ENCODE assay signal across 1 cellular context in genomic region chr6:39189915-39190544, GRCh38.
TF ChIP-seq lines count a peak whose summit lies in the region.

No MANE protein-coding gene starts in this region.

TF ChIP-seq in K562, 482 proteins besides CTCF, POLR2A, EP300 and RAD21 (continued from another document and continues in another):
- no peak for TF ChIP-seq ZNF277 (CRISPR knock-in tag; IDR thresholded peaks at IDR 0.05; ENCODE audit: borderline replicate concordance)
- TF ChIP-seq HMBOX1 (IDR thresholded peaks at IDR 0.05): no peak
- no peak for TF ChIP-seq RREB1 (CRISPR knock-in tag; IDR thresholded peaks at IDR 0.05)
- no peak for TF ChIP-seq ZNF395 (CRISPR knock-in tag; IDR thresholded peaks at IDR 0.05)
- TF ChIP-seq SMAD1 (IDR thresholded peaks at IDR 0.05; ENCODE audit: low read depth, low read length, partially characterized antibody): no peak
- TF ChIP-seq E2F3 (CRISPR knock-in tag; IDR thresholded peaks at IDR 0.05): no peak
- no peak for TF ChIP-seq ZNF24 (IDR thresholded peaks at IDR 0.05)
- no peak for TF ChIP-seq ZHX1 (conservative IDR thresholded peaks at IDR 0.05; ENCODE audit: low read length)
- peak; percentile 40; the same call in 1 of the 2 replicates for TF ChIP-seq XRCC5 (IDR thresholded peaks at IDR 0.05; ENCODE audit: low read depth, low read length)
- TF ChIP-seq UBTF (IDR thresholded peaks at IDR 0.05; ENCODE audit: borderline replicate concordance in 1 of 2, low read depth in 2 of 2, low read length in 2 of 2): 0 out of 4 replicates have a peak, but pooled peaks of 1 of the 2 experiments have one; percentile 49
- TF ChIP-seq NCOR1 (IDR thresholded peaks at IDR 0.05): no peak
- 0 out of 4 replicates have a peak, but pooled peaks of 1 of the 2 experiments have one; percentile 11 for TF ChIP-seq FOXA3 (CRISPR knock-in tag; conservative IDR thresholded peaks at IDR 0.05 in 1 of 2, IDR thresholded peaks at IDR 0.05 in 1 of 2)
- no peak for TF ChIP-seq ZNF143 (CRISPR knock-in tag; IDR thresholded peaks at IDR 0.05)
- TF ChIP-seq CBX5 (IDR thresholded peaks at IDR 0.05; ENCODE audit: borderline replicate concordance, low read depth): no peak
- TF ChIP-seq DNMT1 (IDR thresholded peaks at IDR 0.05): no peak
- TF ChIP-seq ADNP (tag; IDR thresholded peaks at IDR 0.05): no peak
- TF ChIP-seq, protein P1, sequence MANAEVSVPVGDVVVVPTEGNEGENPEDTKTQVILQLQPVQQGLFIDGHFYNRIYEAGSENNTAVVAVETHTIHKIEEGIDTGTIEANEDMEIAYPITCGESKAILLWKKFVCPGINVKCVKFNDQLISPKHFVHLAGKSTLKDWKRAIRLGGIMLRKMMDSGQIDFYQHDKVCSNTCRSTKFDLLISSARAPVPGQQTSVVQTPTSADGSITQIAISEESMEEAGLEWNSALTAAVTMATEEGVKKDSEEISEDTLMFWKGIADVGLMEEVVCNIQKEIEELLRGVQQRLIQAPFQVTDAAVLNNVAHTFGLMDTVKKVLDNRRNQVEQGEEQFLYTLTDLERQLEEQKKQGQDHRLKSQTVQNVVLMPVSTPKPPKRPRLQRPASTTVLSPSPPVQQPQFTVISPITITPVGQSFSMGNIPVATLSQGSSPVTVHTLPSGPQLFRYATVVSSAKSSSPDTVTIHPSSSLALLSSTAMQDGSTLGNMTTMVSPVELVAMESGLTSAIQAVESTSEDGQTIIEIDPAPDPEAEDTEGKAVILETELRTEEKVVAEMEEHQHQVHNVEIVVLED (CRISPR knock-in tag; IDR thresholded peaks at IDR 0.05): no peak
- no peak for TF ChIP-seq ATF7 (IDR thresholded peaks at IDR 0.05)
- no peak for TF ChIP-seq BCOR (IDR thresholded peaks at IDR 0.05)
- 0 out of 2 replicates have a peak, but pooled peaks have one; percentile 20 for TF ChIP-seq CREM (IDR thresholded peaks at IDR 0.05; ENCODE audit: low read depth)
- TF ChIP-seq ZNF184 (CRISPR knock-in tag; IDR thresholded peaks at IDR 0.05): no peak
- TF ChIP-seq ZNF134 (CRISPR knock-in tag; conservative IDR thresholded peaks at IDR 0.05): no peak
- TF ChIP-seq, protein P2, sequence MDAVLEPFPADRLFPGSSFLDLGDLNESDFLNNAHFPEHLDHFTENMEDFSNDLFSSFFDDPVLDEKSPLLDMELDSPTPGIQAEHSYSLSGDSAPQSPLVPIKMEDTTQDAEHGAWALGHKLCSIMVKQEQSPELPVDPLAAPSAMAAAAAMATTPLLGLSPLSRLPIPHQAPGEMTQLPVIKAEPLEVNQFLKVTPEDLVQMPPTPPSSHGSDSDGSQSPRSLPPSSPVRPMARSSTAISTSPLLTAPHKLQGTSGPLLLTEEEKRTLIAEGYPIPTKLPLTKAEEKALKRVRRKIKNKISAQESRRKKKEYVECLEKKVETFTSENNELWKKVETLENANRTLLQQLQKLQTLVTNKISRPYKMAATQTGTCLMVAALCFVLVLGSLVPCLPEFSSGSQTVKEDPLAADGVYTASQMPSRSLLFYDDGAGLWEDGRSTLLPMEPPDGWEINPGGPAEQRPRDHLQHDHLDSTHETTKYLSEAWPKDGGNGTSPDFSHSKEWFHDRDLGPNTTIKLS (IDR thresholded peaks at IDR 0.05; ENCODE audit: borderline replicate concordance, low read depth): no peak
- 0 out of 4 replicates have a peak, but pooled peaks of 1 of the 2 experiments have one; percentile 20 for TF ChIP-seq SIN3A (IDR thresholded peaks at IDR 0.05; ENCODE audit: borderline replicate concordance in 2 of 2, control insufficient read depth in 1 of 2, low read depth in 2 of 2, low read length in 2 of 2)
- TF ChIP-seq SMC3 (conservative IDR thresholded peaks at IDR 0.05; ENCODE audit: insufficient read depth, low read depth, low read length): peak; percentile 28
- TF ChIP-seq, protein P3, sequence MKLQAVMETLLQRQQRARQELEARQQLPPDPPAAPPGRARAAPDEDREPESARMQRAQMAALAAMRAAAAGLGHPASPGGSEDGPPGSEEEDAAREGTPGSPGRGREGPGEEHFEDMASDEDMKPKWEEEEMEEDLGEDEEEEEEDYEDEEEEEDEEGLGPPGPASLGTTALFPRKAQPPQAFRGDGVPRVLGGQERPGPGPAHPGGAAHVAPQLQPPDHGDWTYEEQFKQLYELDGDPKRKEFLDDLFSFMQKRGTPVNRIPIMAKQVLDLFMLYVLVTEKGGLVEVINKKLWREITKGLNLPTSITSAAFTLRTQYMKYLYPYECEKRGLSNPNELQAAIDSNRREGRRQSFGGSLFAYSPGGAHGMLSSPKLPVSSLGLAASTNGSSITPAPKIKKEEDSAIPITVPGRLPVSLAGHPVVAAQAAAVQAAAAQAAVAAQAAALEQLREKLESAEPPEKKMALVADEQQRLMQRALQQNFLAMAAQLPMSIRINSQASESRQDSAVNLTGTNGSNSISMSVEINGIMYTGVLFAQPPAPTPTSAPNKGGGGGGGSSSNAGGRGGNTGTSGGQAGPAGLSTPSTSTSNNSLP (IDR thresholded peaks at IDR 0.05; ENCODE audit: borderline replicate concordance, low read depth, low read length): no peak
- peak; percentile 61 for TF ChIP-seq POLR2G (IDR thresholded peaks at IDR 0.05; ENCODE audit: low read depth, low read length)
- no peak for TF ChIP-seq EGR1 (conservative IDR thresholded peaks at IDR 0.05)
